In genomic region chr2:61181382-61182058, GRCh38 we compare ENCODE assay signal across 10 cellular contexts. TPM values are rescaled to one million over a fixed set of nuclear protein-coding genes. Genes with fewer than 3 reads are reported as not detected.
A peak's percentile ranks its signal among the peaks of the same experiment; 100 is the strongest.
DNase-seq lines count a peak whose midpoint lies in the region; ATAC-seq and TF ChIP-seq lines count a peak whose summit lies in the region.
"Had no signal": no experiment of that assay in that cellular context is flagged by ENCODE, and none has a peak within 500 bp of the region (broad histone marks: within the 10 kb centered on the region; RNA-seq: fewer than 3 reads in every experiment).

No MANE protein-coding gene starts in this region.

- no peak overlapping the region for H3K4me3 ChIP-seq in right cardiac atrium (ENCODE audit: low read length)
- H3K4me3 ChIP-seq in thyroid gland (replicated peaks in 1 of 3): no peak overlapping the region

- intact Hi-C loops in right cardiac atrium (cut with DNase I): no loop called here
- intact Hi-C loops in left cardiac atrium (cut with DNase I): no loop called here
- intact Hi-C loops in thyroid gland (cut with DNase I): no loop called here

- peak overlapping the region; percentile 37 for H3K27ac ChIP-seq in right cardiac atrium (ENCODE audit: low read length)
- peak overlapping the region; percentile 42 for H3K27ac ChIP-seq in angular gyrus (ENCODE audit: low read depth, low read length)
- H3K27ac ChIP-seq in thyroid gland: peak overlapping the region in 2 of 3 donors; percentile 2 to 69

- DNase-seq in right cardiac atrium (no peak), left cardiac atrium (no peak), medulla oblongata (ENCODE audit: extremely low spot score) (peak; percentile 29), thyroid gland (no peak), HuH-7.5 (ENCODE audit: low spot score) (no peak), NCI-H2227 treated with DMSO at 0.1 percent for 48 hours (lab: John Stamatoyannopoulos, UW) (no peak)
- DNase-seq: NCI-H1694 treated with DMSO at 0.1 percent for 48 hours had no signal

- H3K27me3 ChIP-seq in right cardiac atrium (ENCODE audit: control insufficient read depth, insufficient read depth): no peaks in the 10 kb centered on the region
- no peaks in the 10 kb centered on the region for H3K27me3 ChIP-seq in thyroid gland

- H3K4me1 ChIP-seq in right cardiac atrium (ENCODE audit: control insufficient read depth, insufficient read depth, low read length): peaks cover 17% of the 10 kb centered on the region
- H3K4me1 ChIP-seq in thyroid gland: peaks cover 34 to 42% of the 10 kb centered on the region in 2 donors

- H3K9me3 ChIP-seq in right cardiac atrium (ENCODE audit: control insufficient read depth, low read length) (no peaks in the 10 kb centered on the region), thyroid gland (no peaks in the 10 kb centered on the region)

- H3K36me3 ChIP-seq in thyroid gland: peaks cover 34 to 40% of the 10 kb centered on the region in 2 donors

- TF ChIP-seq POLR2A in thyroid gland (IDR thresholded peaks at IDR 0.05): no peak

- WGBS in right cardiac atrium: 56% methylated on average over 10 of the region's 10 CpGs
- WGBS in thyroid gland, 2 donors: 58 to 63% methylated on average over 10 of the region's 10 CpGs

- TF ChIP-seq CTCF in thyroid gland (IDR thresholded peaks at IDR 0.05): no peak

- ATAC-seq in right cardiac atrium: no peak
- ATAC-seq in left cardiac atrium: no peak
- no peak for ATAC-seq in GM21825 (IDR thresholded peaks at IDR 0.05; ENCODE audit: unreplicated experiment)

RNA-seq across cellular contexts. Expression of gene C2orf74, which starts 19.5 kb away (rescaled TPM):
- 10 to 100 TPM; 14.5 to 34.8 (median 22.4) TPM for total RNA-seq in right cardiac atrium
- 63.3 TPM for polyA plus RNA-seq in right cardiac atrium
- 10 to 100 TPM; 12.4 to 30.0 TPM for total RNA-seq in left cardiac atrium
- 10 to 100 TPM; 12.7 to 29.8 (median 20.6) TPM for total RNA-seq in thyroid gland
- total RNA-seq: HT-29 had no signal
